ENCODE assay signal across 2 cellular contexts in genomic region chr17:78253946-78254672, GRCh38.
TF ChIP-seq lines count a peak whose summit lies in the region.

No MANE protein-coding gene starts in this region.

TF ChIP-seq in HEK293, 187 proteins besides CTCF, POLR2A, EP300 and RAD21 (continued from another document):
- TF ChIP-seq ZNF843 (tag by site-specific recombination; IDR thresholded peaks at IDR 0.05): 0 out of 2 replicates have a peak, but pooled peaks have one; percentile 10
- peak; percentile 23; the same call in 1 of the 2 replicates for TF ChIP-seq ZIC2 (tag by site-specific recombination; IDR thresholded peaks at IDR 0.05)
- TF ChIP-seq ZBTB7A (tag by site-specific recombination; IDR thresholded peaks at IDR 0.05; ENCODE audit: low read depth): peak; percentile 95
- no peak for TF ChIP-seq ZNF157 (tag by site-specific recombination; IDR thresholded peaks at IDR 0.05)
- peak; percentile 92 for TF ChIP-seq GLIS2 (tag by site-specific recombination; IDR thresholded peaks at IDR 0.05)
- TF ChIP-seq ZNF449 (tag by site-specific recombination; IDR thresholded peaks at IDR 0.05): 0 out of 2 replicates have a peak, but pooled peaks have one; percentile 27
- peak; percentile 17; the same call in 1 of the 2 replicates for TF ChIP-seq REST (tag by site-specific recombination; IDR thresholded peaks at IDR 0.05)
- peak; percentile 41; the same call in 1 of the 2 replicates for TF ChIP-seq ZBTB10 (tag by site-specific recombination; IDR thresholded peaks at IDR 0.05)
- TF ChIP-seq ZNF274 (IDR thresholded peaks at IDR 0.05; ENCODE audit: low read length): no peak
- TF ChIP-seq ZNF274 (tag by site-specific recombination; IDR thresholded peaks at IDR 0.05; ENCODE audit: borderline replicate concordance): no peak
- no peak for TF ChIP-seq ZNF221 (tag by site-specific recombination; IDR thresholded peaks at IDR 0.05; ENCODE audit: borderline replicate concordance)

TF ChIP-seq in K562, 482 proteins besides CTCF, POLR2A, EP300 and RAD21 (continued from another document and continues in another):
- TF ChIP-seq, protein P1, sequence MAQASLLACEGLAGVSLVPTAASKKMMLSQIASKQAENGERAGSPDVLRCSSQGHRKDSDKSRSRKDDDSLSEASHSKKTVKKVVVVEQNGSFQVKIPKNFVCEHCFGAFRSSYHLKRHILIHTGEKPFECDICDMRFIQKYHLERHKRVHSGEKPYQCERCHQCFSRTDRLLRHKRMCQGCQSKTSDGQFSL (CRISPR knock-in tag; IDR thresholded peaks at IDR 0.05): no peak
- TF ChIP-seq, protein P1 (tag; IDR thresholded peaks at IDR 0.05): no peak
- TF ChIP-seq E2F6 (IDR thresholded peaks at IDR 0.05; ENCODE audit: borderline replicate concordance in 1 of 2, extremely low read depth in 1 of 2, insufficient read depth in 1 of 2, insufficient read length in 1 of 2, low read depth in 1 of 2, low read length in 1 of 2, poor library complexity in 1 of 2, severe bottlenecking in 1 of 2): peak in 1 of 2 experiments; percentile 9
- peak; percentile 3; the same call in 1 of the 2 replicates for TF ChIP-seq FOSL1 (tag; conservative IDR thresholded peaks at IDR 0.05)
- no peak; the same call in 1 of the 2 replicates for TF ChIP-seq JUN (IDR thresholded peaks at IDR 0.05; ENCODE audit: borderline replicate concordance, low read depth, low read length)
- peak; percentile 65; the same call in 1 of the 2 replicates for TF ChIP-seq JUN (CRISPR knock-in tag; IDR thresholded peaks at IDR 0.05; ENCODE audit: borderline replicate concordance)
- TF ChIP-seq FOXO4 (CRISPR knock-in tag; IDR thresholded peaks at IDR 0.05): no peak
- peak; percentile 90 for TF ChIP-seq MBD2 (IDR thresholded peaks at IDR 0.05; ENCODE audit: borderline replicate concordance, low read depth)
- no peak for TF ChIP-seq KDM4B (IDR thresholded peaks at IDR 0.05; ENCODE audit: borderline replicate concordance in 2 of 2, low read depth in 1 of 2)
- TF ChIP-seq, protein P2, sequence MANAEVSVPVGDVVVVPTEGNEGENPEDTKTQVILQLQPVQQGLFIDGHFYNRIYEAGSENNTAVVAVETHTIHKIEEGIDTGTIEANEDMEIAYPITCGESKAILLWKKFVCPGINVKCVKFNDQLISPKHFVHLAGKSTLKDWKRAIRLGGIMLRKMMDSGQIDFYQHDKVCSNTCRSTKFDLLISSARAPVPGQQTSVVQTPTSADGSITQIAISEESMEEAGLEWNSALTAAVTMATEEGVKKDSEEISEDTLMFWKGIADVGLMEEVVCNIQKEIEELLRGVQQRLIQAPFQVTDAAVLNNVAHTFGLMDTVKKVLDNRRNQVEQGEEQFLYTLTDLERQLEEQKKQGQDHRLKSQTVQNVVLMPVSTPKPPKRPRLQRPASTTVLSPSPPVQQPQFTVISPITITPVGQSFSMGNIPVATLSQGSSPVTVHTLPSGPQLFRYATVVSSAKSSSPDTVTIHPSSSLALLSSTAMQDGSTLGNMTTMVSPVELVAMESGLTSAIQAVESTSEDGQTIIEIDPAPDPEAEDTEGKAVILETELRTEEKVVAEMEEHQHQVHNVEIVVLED (CRISPR knock-in tag; IDR thresholded peaks at IDR 0.05): peak; percentile 99
- peak; percentile 98 for TF ChIP-seq HCFC1 (IDR thresholded peaks at IDR 0.05; ENCODE audit: low read depth, low read length)
- 0 out of 2 replicates have a peak, but pooled peaks have one; percentile 14 for TF ChIP-seq PML (IDR thresholded peaks at IDR 0.05; ENCODE audit: low read length)
- TF ChIP-seq BCOR (IDR thresholded peaks at IDR 0.05): 0 out of 2 replicates have a peak, but pooled peaks have one; percentile 3
- TF ChIP-seq ZBTB12 (CRISPR knock-in tag; IDR thresholded peaks at IDR 0.05): peak; percentile 51
- 0 out of 2 replicates have a peak, but pooled peaks have one; percentile 46 for TF ChIP-seq EP400 (IDR thresholded peaks at IDR 0.05)
- TF ChIP-seq, protein P3, sequence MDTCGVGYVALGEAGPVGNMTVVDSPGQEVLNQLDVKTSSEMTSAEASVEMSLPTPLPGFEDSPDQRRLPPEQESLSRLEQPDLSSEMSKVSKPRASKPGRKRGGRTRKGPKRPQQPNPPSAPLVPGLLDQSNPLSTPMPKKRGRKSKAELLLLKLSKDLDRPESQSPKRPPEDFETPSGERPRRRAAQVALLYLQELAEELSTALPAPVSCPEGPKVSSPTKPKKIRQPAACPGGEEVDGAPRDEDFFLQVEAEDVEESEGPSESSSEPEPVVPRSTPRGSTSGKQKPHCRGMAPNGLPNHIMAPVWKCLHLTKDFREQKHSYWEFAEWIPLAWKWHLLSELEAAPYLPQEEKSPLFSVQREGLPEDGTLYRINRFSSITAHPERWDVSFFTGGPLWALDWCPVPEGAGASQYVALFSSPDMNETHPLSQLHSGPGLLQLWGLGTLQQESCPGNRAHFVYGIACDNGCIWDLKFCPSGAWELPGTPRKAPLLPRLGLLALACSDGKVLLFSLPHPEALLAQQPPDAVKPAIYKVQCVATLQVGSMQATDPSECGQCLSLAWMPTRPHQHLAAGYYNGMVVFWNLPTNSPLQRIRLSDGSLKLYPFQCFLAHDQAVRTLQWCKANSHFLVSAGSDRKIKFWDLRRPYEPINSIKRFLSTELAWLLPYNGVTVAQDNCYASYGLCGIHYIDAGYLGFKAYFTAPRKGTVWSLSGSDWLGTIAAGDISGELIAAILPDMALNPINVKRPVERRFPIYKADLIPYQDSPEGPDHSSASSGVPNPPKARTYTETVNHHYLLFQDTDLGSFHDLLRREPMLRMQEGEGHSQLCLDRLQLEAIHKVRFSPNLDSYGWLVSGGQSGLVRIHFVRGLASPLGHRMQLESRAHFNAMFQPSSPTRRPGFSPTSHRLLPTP (IDR thresholded peaks at IDR 0.05; ENCODE audit: borderline replicate concordance, extremely low read depth, insufficient read length): no peak
- TF ChIP-seq NEUROD1 (IDR thresholded peaks at IDR 0.05; ENCODE audit: borderline replicate concordance, low read depth, low read length, partially characterized antibody): peak; percentile 10
- TF ChIP-seq, protein P4, sequence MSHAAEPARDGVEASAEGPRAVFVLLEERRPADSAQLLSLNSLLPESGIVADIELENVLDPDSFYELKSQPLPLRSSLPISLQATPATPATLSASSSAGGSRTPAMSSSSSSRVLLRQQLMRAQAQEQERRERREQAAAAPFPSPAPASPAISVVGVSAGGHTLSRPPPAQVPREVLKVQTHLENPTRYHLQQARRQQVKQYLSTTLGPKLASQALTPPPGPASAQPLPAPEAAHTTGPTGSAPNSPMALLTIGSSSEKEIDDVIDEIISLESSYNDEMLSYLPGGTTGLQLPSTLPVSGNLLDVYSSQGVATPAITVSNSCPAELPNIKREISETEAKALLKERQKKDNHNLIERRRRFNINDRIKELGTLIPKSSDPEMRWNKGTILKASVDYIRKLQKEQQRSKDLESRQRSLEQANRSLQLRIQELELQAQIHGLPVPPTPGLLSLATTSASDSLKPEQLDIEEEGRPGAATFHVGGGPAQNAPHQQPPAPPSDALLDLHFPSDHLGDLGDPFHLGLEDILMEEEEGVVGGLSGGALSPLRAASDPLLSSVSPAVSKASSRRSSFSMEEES (CRISPR knock-in tag; IDR thresholded peaks at IDR 0.05): 0 out of 2 replicates have a peak, but pooled peaks have one; percentile 2
- peak; percentile 97 for TF ChIP-seq ZFX (CRISPR knock-in tag; IDR thresholded peaks at IDR 0.05)
- TF ChIP-seq TBP (optimal IDR thresholded peaks at IDR 0.05; ENCODE audit: low read depth, low read length): peak; percentile 56
- peak; percentile 30; the same call in 1 of the 2 replicates for TF ChIP-seq SUPT5H (IDR thresholded peaks at IDR 0.05)
- peak; percentile 46; the same call in 1 of the 2 replicates for TF ChIP-seq ZNF395 (CRISPR knock-in tag; IDR thresholded peaks at IDR 0.05)
- peak; percentile 62; the same call in 1 of the 2 replicates for TF ChIP-seq AFF4 (CRISPR knock-in tag; IDR thresholded peaks at IDR 0.05)
- peak; percentile 50; the same call in 1 of the 2 replicates for TF ChIP-seq CHD2 (IDR thresholded peaks at IDR 0.05; ENCODE audit: low read depth, low read length)
- peak; percentile 58 for TF ChIP-seq VEZF1 (CRISPR knock-in tag; IDR thresholded peaks at IDR 0.05)
- TF ChIP-seq, protein P5, sequence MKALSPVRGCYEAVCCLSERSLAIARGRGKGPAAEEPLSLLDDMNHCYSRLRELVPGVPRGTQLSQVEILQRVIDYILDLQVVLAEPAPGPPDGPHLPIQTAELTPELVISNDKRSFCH (CRISPR knock-in tag; IDR thresholded peaks at IDR 0.05): no peak
- TF ChIP-seq, protein P5 (tag; IDR thresholded peaks at IDR 0.05): peak; percentile 85
- peak; percentile 68 for TF ChIP-seq MTA3 (IDR thresholded peaks at IDR 0.05; ENCODE audit: borderline replicate concordance)
- peak; percentile 80 for TF ChIP-seq NR2C2 (CRISPR knock-in tag; IDR thresholded peaks at IDR 0.05)
- TF ChIP-seq NR2C2 (tag; IDR thresholded peaks at IDR 0.05): peak; percentile 76; the same call in 1 of the 2 replicates
- peak; percentile 59; the same call in 1 of the 2 replicates for TF ChIP-seq E2F3 (CRISPR knock-in tag; IDR thresholded peaks at IDR 0.05)
